Comparison of ENCODE assay signal across 8 cellular contexts in the genomic region with DNA sequence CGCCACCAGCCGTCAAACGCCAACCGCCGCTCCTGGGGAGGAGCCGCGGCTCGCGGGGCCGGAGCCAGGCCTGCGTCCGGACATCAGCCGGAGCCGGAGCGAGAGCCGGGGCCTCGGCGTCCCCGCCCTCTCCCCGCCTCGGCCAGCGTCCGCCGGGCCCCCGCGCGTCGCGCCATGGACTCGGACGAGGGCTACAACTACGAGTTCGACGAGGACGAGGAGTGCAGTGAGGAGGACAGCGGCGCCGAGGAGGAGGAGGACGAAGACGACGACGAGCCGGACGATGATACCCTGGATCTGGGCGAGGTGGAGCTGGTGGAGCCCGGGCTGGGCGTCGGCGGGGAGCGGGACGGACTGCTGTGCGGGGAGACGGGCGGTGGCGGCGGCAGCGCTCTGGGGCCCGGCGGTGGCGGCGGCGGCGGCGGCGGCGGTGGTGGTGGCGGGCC. TPM values are rescaled to one million over a fixed set of nuclear protein-coding genes. Genes with fewer than 3 reads are reported as not detected.
DNase-seq lines count a peak whose midpoint lies in the region; ATAC-seq, FAIRE-seq and TF ChIP-seq lines count a peak whose summit lies in the region.

No MANE protein-coding gene starts in this region.

- H3K27ac Mint-ChIP-seq in immature natural killer cell, result peak overlapping the region; percentile 94 to 100 (median 96)
- H3K27ac Mint-ChIP-seq in stimulated activated naive CD8-positive, alpha-beta T cell treated with anti-CD3 and anti-CD28 coated beads, Interleukin-15, amount 100 ng/mL, for 72 hours, result peak overlapping the region; percentile 99 to 100

- peaks cover 0 to 12% (median 0%) of the 10 kb centered on the region in 3 donors for H3K36me3 Mint-ChIP-seq in immature natural killer cell

- peak overlapping the region; percentile 90 to 98 (median 93) for H3K4me3 Mint-ChIP-seq in immature natural killer cell
- peak overlapping the region; percentile 74 to 96 for H3K4me3 Mint-ChIP-seq in stimulated activated naive CD8-positive, alpha-beta T cell treated with anti-CD3 and anti-CD28 coated beads, Interleukin-15, amount 100 ng/mL, for 72 hours

- peaks cover 49 to 61% of the 10 kb centered on the region in 2 donors for H3K4me1 Mint-ChIP-seq in immature natural killer cell
- peaks cover 48% of the 10 kb centered on the region for H3K4me1 Mint-ChIP-seq in stimulated activated naive CD8-positive, alpha-beta T cell treated with anti-CD3 and anti-CD28 coated beads, Interleukin-15, amount 100 ng/mL, for 72 hours

- no peak for TF ChIP-seq CTCF in ascending aorta (IDR thresholded peaks at IDR 0.05)

- peaks cover 1 to 20% of the 10 kb centered on the region in 2 donors for H3K36me3 ChIP-seq in ascending aorta

- intact Hi-C loops in ascending aorta (cut with DNase I), result loop anchor here (5.0 to 10.0 kb wide), 6 partner anchors 198 to 1620 kb away; partner anchors contain the start of genes ADPGK, BBS4, HIGD2B and LARP6

- no peaks in the 10 kb centered on the region for H3K9me3 Mint-ChIP-seq in immature natural killer cell
- H3K9me3 Mint-ChIP-seq in stimulated activated naive CD8-positive, alpha-beta T cell treated with anti-CD3 and anti-CD28 coated beads, Interleukin-15, amount 100 ng/mL, for 72 hours, result no peaks in the 10 kb centered on the region

- peaks cover 0 to 45% of the 10 kb centered on the region in 2 donors for H3K4me1 ChIP-seq in ascending aorta

- DNase-seq in NK-92 treated with Interleukin-12 subunit alpha and Interleukin-12 subunit beta, amount 100 ng/mL, for 24 hours (lab: John Stamatoyannopoulos, UW), result peak; percentile 72
- DNase-seq in NK-92 (lab: John Stamatoyannopoulos, UW; ENCODE audit: unreplicated experiment) (no peak), ascending aorta (ENCODE audit: low spot score in 2 of 2) (peak in 1 of 2 donors; percentile 69), immature natural killer cell (no peak), GM19239 (ENCODE audit: insufficient read length, low spot score) (no peak), NCI-H82 treated with DMSO at 0.1 percent for 48 hours (lab: John Stamatoyannopoulos, UW; ENCODE audit: unreplicated experiment) (no peak)
- DNase-seq in stimulated activated naive CD8-positive, alpha-beta T cell treated with anti-CD3 and anti-CD28 coated beads, Interleukin-15, amount 100 ng/mL, for 72 hours, result no peak

- ATAC-seq in HG03342 (IDR thresholded peaks at IDR 0.05; ENCODE audit: unreplicated experiment), result peak; percentile 6
- ATAC-seq in stimulated activated naive CD8-positive, alpha-beta T cell treated with anti-CD3 and anti-CD28 coated beads, Interleukin-15, amount 100 ng/mL, for 72 hours, result no peak

- H3K27ac ChIP-seq in ascending aorta, result peak overlapping the region; percentile 97 to 100

- peak overlapping the region; percentile 73 to 100 for H3K4me3 ChIP-seq in ascending aorta

- H3K27me3 ChIP-seq in ascending aorta, result no peaks in the 10 kb centered on the region

- peaks cover 12 to 21% (median 17%) of the 10 kb centered on the region in 3 donors for H3K27me3 Mint-ChIP-seq in immature natural killer cell (ENCODE audit: low read depth in 3 of 3)
- H3K27me3 Mint-ChIP-seq in stimulated activated naive CD8-positive, alpha-beta T cell treated with anti-CD3 and anti-CD28 coated beads, Interleukin-15, amount 100 ng/mL, for 72 hours, result no peaks in the 10 kb centered on the region

- no peaks in the 10 kb centered on the region for H3K9me3 ChIP-seq in ascending aorta

- FAIRE-seq in GM19239 (lab: Jason Lieb, UNC), result no peak

RNA-seq across cellular contexts. Expression of gene ARIH1, which starts 0.4 kb away (rescaled TPM):
- total RNA-seq in ascending aorta, result 109 TPM
- 10 to 100 TPM in 1 of 3 donors, 1 to 10 TPM in 2; 5.8 to 24.3 (median 8.0) TPM for polyA plus RNA-seq in immature natural killer cell
